8 cellular contexts compared by ENCODE assay signal in the genomic region with DNA sequence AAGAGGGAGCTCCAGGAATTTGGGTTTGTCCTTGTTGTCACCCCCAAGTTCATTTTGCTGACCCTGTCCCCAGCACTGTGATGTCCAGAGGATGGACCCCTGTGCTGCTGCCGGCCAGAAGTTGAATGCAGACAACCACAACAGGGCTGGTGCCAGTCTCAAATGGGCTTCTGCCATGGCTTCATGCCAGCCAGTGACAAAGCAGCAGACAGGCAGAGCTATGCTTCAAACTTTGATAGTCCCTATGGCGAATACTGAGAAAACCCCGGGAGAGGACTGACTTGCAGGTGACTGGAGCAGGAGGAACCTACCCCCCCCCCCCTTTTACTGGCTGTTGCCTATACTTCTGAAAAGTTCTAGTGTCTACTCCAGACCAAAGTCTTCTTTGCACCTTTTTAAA. TPM values are rescaled to one million over a fixed set of nuclear protein-coding genes. Genes with fewer than 3 reads are reported as not detected.
A peak's percentile ranks its signal among the peaks of the same experiment; 100 is the strongest.
DNase-seq lines count a peak whose midpoint lies in the region; ATAC-seq and TF ChIP-seq lines count a peak whose summit lies in the region.

No MANE protein-coding gene starts in this region.

- H3K23ac ChIP-seq in trophoblast cell (ENCODE audit: low read length): no peak overlapping the region

- H3K4me2 ChIP-seq in trophoblast cell (ENCODE audit: low read length): peak overlapping the region; percentile 85

- peak overlapping the region; percentile 98 for H3K27ac ChIP-seq in RWPE2 (ENCODE audit: poor library complexity, severe bottlenecking)
- H3K27ac ChIP-seq in trophoblast cell (ENCODE audit: low read depth, low read length): peak overlapping the region; percentile 98

- peak overlapping the region; percentile 76 for H2BK5ac ChIP-seq in trophoblast cell (ENCODE audit: low read depth, low read length, poor library complexity)

- H2AK5ac ChIP-seq in trophoblast cell (ENCODE audit: low read length): no peak overlapping the region

- peaks cover 62% of the 10 kb centered on the region for H3K79me1 ChIP-seq in trophoblast cell (ENCODE audit: low read length)

- H3K18ac ChIP-seq in trophoblast cell (ENCODE audit: low read length): peak overlapping the region; percentile 63

- H2AFZ ChIP-seq in trophoblast cell (ENCODE audit: insufficient read depth, low read length, poor library complexity): peak overlapping the region; percentile 17

- peaks cover 79% of the 10 kb centered on the region for H3K79me2 ChIP-seq in trophoblast cell (ENCODE audit: control insufficient read depth, insufficient read depth, low read length, poor library complexity)

- H3K9ac ChIP-seq in trophoblast cell (ENCODE audit: low read length): peak overlapping the region; percentile 77

- no CpG with 5 or more reads among the region's 3 CpGs for WGBS in trophoblast cell (ENCODE audit: extremely low coverage, insufficient coverage, insufficient read length)

- peaks cover 6% of the 10 kb centered on the region for H3K36me3 ChIP-seq in GM06990 (ENCODE audit: control insufficient read depth, insufficient read depth, low read length)
- H3K36me3 ChIP-seq in RWPE2 (ENCODE audit: low read depth): peaks cover 35% of the 10 kb centered on the region
- peaks cover 49 to 61% of the 10 kb centered on the region in 2 experiments for H3K36me3 ChIP-seq in trophoblast cell (ENCODE audit: control insufficient read depth in 1 of 2, insufficient read depth in 2 of 2, low read length in 2 of 2)

- no peak for ATAC-seq in RWPE2 (ENCODE audit: low read depth)
- ATAC-seq in GM21447 (IDR thresholded peaks at IDR 0.05; ENCODE audit: unreplicated experiment): no peak
- no peak for ATAC-seq in HG03432 (IDR thresholded peaks at IDR 0.05; ENCODE audit: unreplicated experiment)

- H3K9me3 ChIP-seq in RWPE2 (ENCODE audit: severe bottlenecking) (no peaks in the 10 kb centered on the region), trophoblast cell (ENCODE audit: insufficient read depth, low read depth, low read length) (no peaks in the 10 kb centered on the region)

- peak overlapping the region; percentile 82 for H3K14ac ChIP-seq in trophoblast cell (ENCODE audit: low read length)

- no peak for DNase-seq in GM06990 (ENCODE audit: extremely low read depth, insufficient read length)
- no peak for DNase-seq in RWPE2 (ENCODE audit: low spot score)
- no peak for DNase-seq in foreskin fibroblast
- DNase-seq in trophoblast cell: no peak
- no peak for DNase-seq in NOMO-1 treated with dmso at 0.1 percent for 144 hours (lab: John Stamatoyannopoulos, UW; ENCODE audit: unreplicated experiment)
- DNase-seq in stimulated activated naive CD4-positive, alpha-beta T cell (lab: John Stamatoyannopoulos, UW): no peak

- H4K12ac ChIP-seq in trophoblast cell (ENCODE audit: low read depth, low read length): no peak overlapping the region

- no peaks in the 10 kb centered on the region for H3K27me3 ChIP-seq in GM06990 (replicated peaks; ENCODE audit: control insufficient read depth, insufficient read depth, low read length)
- no peaks in the 10 kb centered on the region for H3K27me3 ChIP-seq in RWPE2 (ENCODE audit: insufficient read depth, poor library complexity, severe bottlenecking)
- H3K27me3 ChIP-seq in trophoblast cell (ENCODE audit: insufficient read depth, low read length): no peaks in the 10 kb centered on the region

- no peak overlapping the region for H4K8ac ChIP-seq in trophoblast cell (ENCODE audit: low read depth, low read length)

- H3K4me1 ChIP-seq in RWPE2 (ENCODE audit: insufficient read depth, poor library complexity, severe bottlenecking) (peaks cover 46% of the 10 kb centered on the region), trophoblast cell (ENCODE audit: control insufficient read depth in 1 of 2, insufficient read depth in 2 of 2, low read length in 2 of 2) (peaks cover 29 to 30% of the 10 kb centered on the region in 2 experiments)

- H4K91ac ChIP-seq in trophoblast cell (ENCODE audit: low read depth, low read length): peak overlapping the region; percentile 43

- H2BK12ac ChIP-seq in trophoblast cell (ENCODE audit: low read length): no peak overlapping the region

- peak overlapping the region; percentile 74 for H2BK120ac ChIP-seq in trophoblast cell (ENCODE audit: insufficient read depth, low read length, poor library complexity)

- TF ChIP-seq CTCF in GM06990 (IDR thresholded peaks at IDR 0.05; ENCODE audit: insufficient read depth, low read length, poor library complexity, severe bottlenecking): no peak
- no peak for TF ChIP-seq CTCF in RWPE2 (IDR thresholded peaks at IDR 0.05; ENCODE audit: poor library complexity, severe bottlenecking)
- TF ChIP-seq CTCF in foreskin fibroblast (IDR thresholded peaks at IDR 0.05; ENCODE audit: low read depth, low read length): no peak

- H3K4me3 ChIP-seq in GM06990 (replicated peaks; ENCODE audit: low read depth, low read length): peak overlapping the region; percentile 88
- H3K4me3 ChIP-seq in RWPE2 (ENCODE audit: severe bottlenecking): peak overlapping the region; percentile 79
- H3K4me3 ChIP-seq in foreskin fibroblast (ENCODE audit: low read depth in 1 of 2, low read length in 2 of 2): peak overlapping the region; percentile 85 to 95
- H3K4me3 ChIP-seq in trophoblast cell (ENCODE audit: low read depth, low read length): peak overlapping the region; percentile 74

- H3K4ac ChIP-seq in trophoblast cell (ENCODE audit: low read depth, low read length): peak overlapping the region; percentile 87

RNA-seq across cellular contexts. Expression of gene SMAD7, which starts 3.2 kb away (rescaled TPM):
- 108 and 116 TPM in 2 replicates for polyA plus RNA-seq in trophoblast cell (2013)
